In the genomic region with DNA sequence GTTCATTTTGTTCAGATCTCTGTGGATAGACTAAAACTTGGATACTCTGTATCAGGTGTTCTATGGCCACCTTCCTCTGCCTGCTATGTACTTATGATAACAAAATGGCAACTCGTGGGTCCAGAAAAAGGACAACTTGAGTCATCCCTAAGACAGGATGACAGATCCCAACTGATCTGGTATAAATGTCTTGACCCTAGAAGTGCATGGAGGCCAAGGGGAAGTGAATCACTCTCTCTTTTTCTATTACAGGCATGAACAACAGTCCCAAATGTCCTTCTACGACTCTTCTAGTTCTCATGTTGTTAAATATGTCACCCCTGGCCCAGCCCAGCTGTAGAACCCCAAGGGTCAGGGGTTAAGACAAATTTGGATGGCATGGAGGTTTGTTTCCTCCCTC, we compare ENCODE assay signal across 21 cellular contexts. TPM values are rescaled to one million over a fixed set of nuclear protein-coding genes. Genes with fewer than 3 reads are reported as not detected.
DNase-seq lines count a peak whose midpoint lies in the region; FAIRE-seq lines count a peak whose summit lies in the region.
"Had no signal": no experiment of that assay in that cellular context is flagged by ENCODE, and none has a peak within 500 bp of the region (broad histone marks: within the 10 kb centered on the region; RNA-seq: fewer than 3 reads in every experiment).

No MANE protein-coding gene starts in this region.

- FAIRE-seq in HTR-8/SVneo (lab: Jason Lieb, UNC): no peak
- FAIRE-seq: astrocyte, pancreas had no signal

- DNase-seq in A172 (ENCODE audit: low spot score) (peak; percentile 23), EH (ENCODE audit: low read depth) (peak; percentile 40), RPMI7951 (ENCODE audit: low read depth) (peak; percentile 56), kidney tubule cell (ENCODE audit: low spot score) (peak; percentile 19), DMS 273 (lab: John Stamatoyannopoulos, UW; ENCODE audit: unreplicated experiment) (no peak), GM19238 (ENCODE audit: insufficient read length, low spot score) (no peak), HTR-8/SVneo (ENCODE audit: insufficient read length, low spot score) (no peak)
- DNase-seq: activated CD4-positive, alpha-beta T cell treated with anti-CD3 and anti-CD28 coated beads, Interleukin-2, amount 10 ng/mL, durations not matched to agents 7 days and 5 days; CD8-positive, alpha-beta T cell; DMS153; foreskin keratinocyte; Karpas-422; naive thymus-derived CD8-positive, alpha-beta T cell; NCI-H1417; NCI-H510A treated with DMSO at 0.1 percent for 48 hours; NK-92 treated with Interleukin-12 subunit alpha and Interleukin-12 subunit beta, amount 100 ng/mL, for 24 hours; pancreas; Peyer's patch; right cardiac atrium; stimulated activated CD4-positive, alpha-beta T cell treated with anti-CD3 and anti-CD28 coated beads, Interleukin-15, amount 100 ng/mL, for 24 hours had no signal

RNA-seq across cellular contexts. Expression of a gene that starts 29.9 kb away (rescaled TPM):
- total RNA-seq in A172 (2014; rRNA removed; shearing (Covaris generic)): 97.4 and 100 TPM in 2 replicates
- total RNA-seq in RPMI7951 (2014; rRNA removed; shearing (Covaris generic)): 203 and 270 TPM in 2 replicates

Comparison
In these comparisons a context has a peak if more than half of its experiments do, and no peak if none do; other contexts are left out.
1. DNase-seq: peak in A172 (single experiment), EH (single experiment), RPMI7951 (single experiment) and kidney tubule cell (single experiment); none in DMS 273 (single experiment), GM19238 (single experiment) and HTR-8/SVneo (single experiment).